ENCODE assay signal across 17 cellular contexts in genomic region chr2:54582987-54583386, GRCh38.
DNase-seq lines count a peak whose midpoint lies in the region; ATAC-seq, FAIRE-seq and TF ChIP-seq lines count a peak whose summit lies in the region.
"Had no signal": no experiment of that assay in that cellular context is flagged by ENCODE, and none has a peak within 500 bp of the region (broad histone marks: within the 10 kb centered on the region; RNA-seq: fewer than 3 reads in every experiment).

No MANE protein-coding gene starts in this region.

- H3K4me2 ChIP-seq in HepG2 (ENCODE audit: low read depth, low read length) (no peak overlapping the region), K562 (ENCODE audit: insufficient read depth, low read length) (no peak overlapping the region)

- H3K27ac ChIP-seq in HepG2 (ENCODE audit: extremely low read length, insufficient read depth, low read length), result no peak overlapping the region
- no peak overlapping the region for H3K27ac ChIP-seq in right lobe of liver
- no peak overlapping the region for H3K27ac ChIP-seq in K562 (ENCODE audit: extremely low read depth, low read depth, low read length)
- peak overlapping the region in 3 of 4 donors; percentile 14 to 77 (median 64) for H3K27ac ChIP-seq in transverse colon
- H3K27ac ChIP-seq in left lung, result no peak overlapping the region
- H3K27ac ChIP-seq: psoas muscle had no signal

- FAIRE-seq in HepG2 (lab: Jason Lieb, UNC) (no peak), K562 (lab: Jason Lieb, UNC) (no peak)

- ATAC-seq in HepG2 (no peak), right lobe of liver (no peak), K562 (no peak; the same call in 2 of the 3 replicates), GM19455 (IDR thresholded peaks at IDR 0.05; ENCODE audit: unreplicated experiment) (no peak), left lung (no peak)
- ATAC-seq: left cardiac atrium had no signal

- intact Hi-C loops in HepG2 (cut with micrococcal nuclease; ENCODE audit: unreplicated experiment) (no loop called here), right lobe of liver (cut with DNase I) (no loop called here), K562 (cut with micrococcal nuclease) (no loop called here), transverse colon (cut with DNase I; ENCODE audit: low total_unique reads) (no loop called here), left lung (cut with DNase I) (no loop called here)

- no peaks in the 10 kb centered on the region for H3K9me3 ChIP-seq in HepG2 (ENCODE audit: low read length)
- H3K9me3 ChIP-seq in right lobe of liver, result no peaks in the 10 kb centered on the region
- H3K9me3 ChIP-seq in K562 (replicated peaks; ENCODE audit: control insufficient read depth, insufficient read depth, low read depth, low read length), result no peaks in the 10 kb centered on the region
- H3K9me3 ChIP-seq in transverse colon, result no peaks in the 10 kb centered on the region
- no peaks in the 10 kb centered on the region for H3K9me3 ChIP-seq in left lung
- H3K9me3 ChIP-seq: psoas muscle had no signal

- in situ Hi-C loops in HepG2 (cut with HindIII; ENCODE audit: extremely low pct_ligation_motif_present, low pct_unique_long_range_greater_than_20kb), result no loop called here
- in situ Hi-C loops in K562 (cut with MboI), result no loop called here
- in situ Hi-C loops in transverse colon (cut with MboI; ENCODE audit: low pct_ligation_motif_present in 1 of 4, low pct_unique_long_range_greater_than_20kb in 1 of 4, low sequenced_read_pairs in 3 of 4), result no loop called here

- H3K9me1 ChIP-seq in K562 (ENCODE audit: control insufficient read depth, insufficient read depth, low read length), result no peaks in the 10 kb centered on the region

- TF ChIP-seq EP300 in HepG2 (IDR thresholded peaks at IDR 0.05; ENCODE audit: low read depth in 2 of 2, low read length in 2 of 2), result no peak
- TF ChIP-seq EP300 in HepG2 (CRISPR knock-in tag; IDR thresholded peaks at IDR 0.05; ENCODE audit: borderline replicate concordance), result no peak
- TF ChIP-seq EP300 in K562 (IDR thresholded peaks at IDR 0.05; ENCODE audit: low read length), result no peak
- TF ChIP-seq EP300 in transverse colon (IDR thresholded peaks at IDR 0.05; ENCODE audit: low read depth), result no peak

- no peak for DNase-seq in HepG2 (ENCODE audit: low spot score)
- DNase-seq in right lobe of liver, result no peak
- peak; percentile 48 for DNase-seq in NCI-H69 (lab: John Stamatoyannopoulos, UW)
- DNase-seq in K562 (ENCODE audit: extremely low read depth in 1 of 4, low spot score in 3 of 4), result no peak
- no peak for DNase-seq in transverse colon
- DNase-seq in left lung, result no peak
- DNase-seq in NCI-H526 (lab: John Stamatoyannopoulos, UW), result no peak
- DNase-seq: activated CD4-positive, alpha-beta memory T cell treated with anti-CD3 and anti-CD28 coated beads, Interleukin-2, amount 10 ng/mL, durations not matched to agents 7 days and 5 days; DMS53; effector CD8-positive, alpha-beta T cell; GOT3; hypothalamus; Kasumi-1; left cardiac atrium; psoas muscle; SIG-M5 had no signal

- WGBS in HepG2 (ENCODE audit: low lambda C conversion rate), result 95% methylated on average over 5 of the region's 5 CpGs
- 92% methylated on average over 2 of the region's 5 CpGs for WGBS in right lobe of liver (ENCODE audit: insufficient coverage, low coverage, low lambda C conversion rate, missing lambda C conversion rate)
- WGBS in K562 (ENCODE audit: insufficient coverage, low coverage, missing lambda C conversion rate), result 80% methylated on average over 5 of the region's 5 CpGs
- 78 to 90% methylated on average over 3 to 5 of the region's 5 CpGs for WGBS in transverse colon (ENCODE audit: low coverage in 1 of 2), 2 donors

- H3K27me3 ChIP-seq in HepG2 (ENCODE audit: control insufficient read depth in 1 of 2, insufficient read depth in 2 of 2, low read length in 2 of 2) (no peaks in the 10 kb centered on the region), right lobe of liver (no peaks in the 10 kb centered on the region), K562 (ENCODE audit: control insufficient read depth in 2 of 2, insufficient read depth in 2 of 2, low read length in 2 of 2) (no peaks in the 10 kb centered on the region), transverse colon (no peaks in the 10 kb centered on the region), left lung (no peaks in the 10 kb centered on the region)

- BruUV-seq in HepG2 (replicated peaks; lab: Mats Ljungman, UMichigan) (no TSS peak), K562 (replicated peaks; lab: Mats Ljungman, UMichigan) (no TSS peak)

- TF ChIP-seq RAD21 in HepG2 (CRISPR knock-in tag; IDR thresholded peaks at IDR 0.05), result no peak
- no peak for TF ChIP-seq RAD21 in K562 (CRISPR knock-in tag; conservative IDR thresholded peaks at IDR 0.05 in 1 of 2, IDR thresholded peaks at IDR 0.05 in 1 of 2)

- H4K20me1 ChIP-seq in HepG2 (ENCODE audit: insufficient read depth, low read length), result peaks cover 76% of the 10 kb centered on the region
- H4K20me1 ChIP-seq in K562 (replicated peaks; ENCODE audit: control insufficient read depth, insufficient read depth, low read length), result no peaks in the 10 kb centered on the region; the same call in 1 of the 2 replicates

- H3K4me1 ChIP-seq in HepG2 (ENCODE audit: insufficient read depth, low read length) (peaks cover 100% of the 10 kb centered on the region), right lobe of liver (peaks cover 0 to 49% (median 26%) of the 10 kb centered on the region in 4 donors), K562 (replicated peaks in 1 of 2; ENCODE audit: control insufficient read depth in 2 of 2, insufficient read depth in 2 of 2, low read length in 2 of 2) (peaks cover 8 to 62% of the 10 kb centered on the region in 2 experiments; a peak in 4 of 5 replicates), transverse colon (peaks cover 43 to 97% (median 65%) of the 10 kb centered on the region in 4 donors), left lung (peaks cover 43 to 89% of the 10 kb centered on the region in 2 donors)

- H3K36me3 ChIP-seq in HepG2 (replicated peaks in 1 of 2; ENCODE audit: control insufficient read depth in 1 of 2, insufficient read depth in 2 of 2, low read length in 2 of 2) (peaks cover 8 to 53% of the 10 kb centered on the region in 2 experiments), right lobe of liver (no peaks in the 10 kb centered on the region), K562 (ENCODE audit: control insufficient read depth, insufficient read depth, low read length) (no peaks in the 10 kb centered on the region), transverse colon (no peaks in the 10 kb centered on the region), left lung (no peaks in the 10 kb centered on the region)

- no peak for TF ChIP-seq CTCF in HepG2 (CRISPR knock-in tag; IDR thresholded peaks at IDR 0.05)
- no peak for TF ChIP-seq CTCF in right lobe of liver (IDR thresholded peaks at IDR 0.05)
- TF ChIP-seq CTCF in K562 (IDR thresholded peaks at IDR 0.05 in 2 of 3, conservative IDR thresholded peaks at IDR 0.05 in 1 of 3; ENCODE audit: insufficient read depth in 2 of 3, low read depth in 1 of 3, low read length in 3 of 3), result no peak
- no peak for TF ChIP-seq CTCF in transverse colon (IDR thresholded peaks at IDR 0.05)
- no peak for TF ChIP-seq CTCF in left lung (IDR thresholded peaks at IDR 0.05)

- POLR2A ChIA-PET in HepG2 (lab: Yijun Ruan, JAX), result interaction anchor here (5.0 kb wide), 1 partner anchor 24 kb away, joined by 51 read pairs; no protein-coding TSS in a partner anchor
- POLR2A ChIA-PET in K562 (lab: Yijun Ruan, JAX), result interaction anchor here (0.6 kb wide), 1 partner anchor 10 kb away, joined by 3 read pairs; no protein-coding TSS in a partner anchor

- H3K4me3 ChIP-seq in HepG2 (replicated peaks in 1 of 3; ENCODE audit: insufficient read depth in 1 of 3, low read depth in 2 of 3, low read length in 3 of 3) (no peak overlapping the region), right lobe of liver (no peak overlapping the region), K562 (no peak overlapping the region), transverse colon (no peak overlapping the region), left lung (no peak overlapping the region)
- H3K4me3 ChIP-seq: psoas muscle had no signal

- H2AFZ ChIP-seq in HepG2 (ENCODE audit: low read length) (no peak overlapping the region), K562 (ENCODE audit: low read depth, low read length) (no peak overlapping the region)

- peaks cover 96% of the 10 kb centered on the region for H3K79me2 ChIP-seq in HepG2 (ENCODE audit: insufficient read depth, low read length)
- H3K79me2 ChIP-seq in K562 (ENCODE audit: control insufficient read depth, insufficient read depth, low read length), result peaks cover 83% of the 10 kb centered on the region

- CTCF ChIA-PET in HepG2 (lab: Yijun Ruan, JAX; ENCODE audit: low intra/inter-chr PET ratio, low total read pairs), result no interaction called here
- CTCF ChIA-PET in K562 (lab: Yijun Ruan, JAX; ENCODE audit: low intra/inter-chr PET ratio), result no interaction called here

- H3K9ac ChIP-seq in HepG2 (ENCODE audit: insufficient read depth, low read depth, low read length) (no peak overlapping the region), K562 (ENCODE audit: insufficient read depth in 1 of 2, low read depth in 2 of 2, low read length in 2 of 2) (peak overlapping the region in 1 of 2 experiments; percentile 28; a peak in 1 of 4 replicates)

- no peak for TF ChIP-seq POLR2A in HepG2 (IDR thresholded peaks at IDR 0.05; ENCODE audit: insufficient read depth in 1 of 2, low read depth in 2 of 2, low read length in 2 of 2)
- TF ChIP-seq POLR2A in right lobe of liver (IDR thresholded peaks at IDR 0.05), result no peak
- TF ChIP-seq POLR2A in K562 (conservative IDR thresholded peaks at IDR 0.05), result no peak
- no peak for TF ChIP-seq POLR2A in transverse colon (IDR thresholded peaks at IDR 0.05)

TF ChIP-seq in HepG2, 621 proteins besides CTCF, POLR2A, EP300 and RAD21:
- TF ChIP-seq POLR2G (IDR thresholded peaks at IDR 0.05; ENCODE audit: low read depth, low read length) (0 out of 2 replicates have a peak, but pooled peaks have one; percentile 39), ZNF180 (CRISPR knock-in tag; IDR thresholded peaks at IDR 0.05; ENCODE audit: borderline replicate concordance, low read depth) (no peak), KDM3A (CRISPR knock-in tag; IDR thresholded peaks at IDR 0.05; ENCODE audit: low read depth) (no peak), REXO4 (CRISPR knock-in tag; IDR thresholded peaks at IDR 0.05; ENCODE audit: borderline replicate concordance) (no peak), RBM22 (optimal IDR thresholded peaks at IDR 0.05; ENCODE audit: low read length) (peak; percentile 89)

Comparison
In these comparisons a context has a peak if more than half of its experiments do, and no peak if none do; other contexts are left out.
1. H3K27ac ChIP-seq: peak in transverse colon (3 of 4); none in HepG2 (single experiment), right lobe of liver (0 of 3), K562 (single experiment) and left lung (0 of 2).
2. Of the 241 proteins assayed by ChIP-seq in both HepG2 and K562: peak only in HepG2: POLR2G and RBM22; only in K562: none; in both: none; in neither: 239.